8 cellular contexts compared by ENCODE assay signal in the genomic region with DNA sequence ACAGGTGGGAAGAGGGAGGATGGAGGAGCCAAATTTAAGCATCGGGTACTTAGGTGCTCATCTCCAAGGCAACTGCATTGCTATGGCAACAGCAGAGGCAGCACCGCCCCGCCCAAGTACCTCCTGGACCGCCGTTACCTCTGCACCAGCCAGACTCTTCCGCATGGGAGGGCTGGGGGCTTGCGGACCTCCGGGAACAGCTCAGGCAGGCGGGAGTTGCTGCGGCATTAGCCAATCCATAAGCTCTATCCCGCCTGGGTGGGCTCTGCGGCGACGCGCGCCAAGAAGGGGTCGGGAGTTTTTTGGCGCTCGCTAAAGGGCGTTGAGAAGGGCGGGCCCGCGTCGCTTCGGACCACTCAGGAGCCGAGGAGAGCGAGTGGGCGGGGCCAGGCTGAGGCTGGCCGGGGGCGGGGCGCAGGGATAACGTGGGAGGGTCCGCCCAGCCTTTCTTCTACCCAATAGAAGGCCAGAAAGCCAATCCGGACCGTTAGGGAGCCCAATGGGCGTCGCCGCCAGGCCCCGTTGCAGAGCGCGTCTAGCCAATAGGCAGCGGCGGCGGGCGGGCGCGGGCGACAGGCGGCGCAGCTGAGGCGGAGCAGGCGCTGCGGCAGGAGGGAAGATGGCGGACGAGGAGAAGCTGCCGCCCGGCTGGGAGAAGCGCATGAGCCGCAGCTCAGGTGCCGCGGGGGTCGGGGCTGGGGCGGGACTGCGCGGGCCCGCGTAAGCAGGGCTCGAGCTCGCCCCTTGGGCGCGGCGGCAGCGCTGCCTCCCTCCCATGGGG. TPM values are rescaled to one million over a fixed set of nuclear protein-coding genes. Genes with fewer than 3 reads are reported as not detected.
DNase-seq lines count a peak whose midpoint lies in the region; TF ChIP-seq lines count a peak whose summit lies in the region.

Gene PIN1, plus strand, starts transcription at position 593 of the 781 bp plus-strand sequence. Its CDS starts 27 bp downstream, at position 620.

- H3K9me3 Mint-ChIP-seq in nephron: no peaks in the 10 kb centered on the region
- no peaks in the 10 kb centered on the region for H3K9me3 Mint-ChIP-seq in stimulated activated naive CD8-positive, alpha-beta T cell treated with anti-CD3 and anti-CD28 coated beads, Interleukin-15, Interleukin-2, amounts not matched to agents 100 ng/mL and 50 ng/mL, for 24 hours

- in situ Hi-C loops in G401 (cut with HindIII; ENCODE audit: low sequenced_read_pairs): no loop called here

- H3K36me3 Mint-ChIP-seq in nephron (ENCODE audit: low read depth): peaks cover 17% of the 10 kb centered on the region
- peaks cover 19% of the 10 kb centered on the region for H3K36me3 Mint-ChIP-seq in stimulated activated naive CD8-positive, alpha-beta T cell treated with anti-CD3 and anti-CD28 coated beads, Interleukin-15, Interleukin-2, amounts not matched to agents 100 ng/mL and 50 ng/mL, for 24 hours (ENCODE audit: low read depth)

- H3K4me1 Mint-ChIP-seq in nephron: peaks cover 16% of the 10 kb centered on the region
- H3K4me1 Mint-ChIP-seq in stimulated activated naive CD8-positive, alpha-beta T cell treated with anti-CD3 and anti-CD28 coated beads, Interleukin-15, Interleukin-2, amounts not matched to agents 100 ng/mL and 50 ng/mL, for 24 hours (ENCODE audit: low read depth): peaks cover 15% of the 10 kb centered on the region

- H3K4me3 Mint-ChIP-seq in nephron: peak within 1 kb of the TSS; percentile 93 to 98 (median 96)
- peak within 1 kb of the TSS; percentile 92 for H3K4me3 Mint-ChIP-seq in stimulated activated naive CD8-positive, alpha-beta T cell treated with anti-CD3 and anti-CD28 coated beads, Interleukin-15, Interleukin-2, amounts not matched to agents 100 ng/mL and 50 ng/mL, for 24 hours

- DNase-seq in G401 (ENCODE audit: low spot score) (peak; percentile 99), H7 (peak; percentile 100), M059J (ENCODE audit: low read depth) (peak; percentile 98), SHP77 (lab: John Stamatoyannopoulos, UW) (peak; percentile 97), fibroblast of pulmonary artery (ENCODE audit: low read depth) (peak; percentile 98)
- DNase-seq in activated effector memory CD4-positive, alpha-beta T cell treated with Interleukin-2 at 50 U/mL for 16 hours: peak; percentile 99

- H3K4me3 ChIP-seq in H7 (ENCODE audit: insufficient read depth, low read depth, low read length) (peak within 1 kb of the TSS; percentile 87), fibroblast of pulmonary artery (replicated peaks; ENCODE audit: low read depth, low read length) (peak within 1 kb of the TSS; percentile 79)

- TF ChIP-seq CTCF in fibroblast of pulmonary artery (IDR thresholded peaks at IDR 0.05; ENCODE audit: low read length, missing control alignments) (no peak), nephron (IDR thresholded peaks at IDR 0.05; ENCODE audit: unreplicated experiment in 3 of 3) (peak; percentile 50 to 73 (median 59))

- peaks cover 6% of the 10 kb centered on the region for H3K36me3 ChIP-seq in H7 (replicated peaks; ENCODE audit: control insufficient read depth, insufficient read depth, low read length)

- H3K27me3 Mint-ChIP-seq in nephron (ENCODE audit: low read depth): no peaks in the 10 kb centered on the region
- no peaks in the 10 kb centered on the region for H3K27me3 Mint-ChIP-seq in stimulated activated naive CD8-positive, alpha-beta T cell treated with anti-CD3 and anti-CD28 coated beads, Interleukin-15, Interleukin-2, amounts not matched to agents 100 ng/mL and 50 ng/mL, for 24 hours

- no peaks in the 10 kb centered on the region for H3K27me3 ChIP-seq in H7 (ENCODE audit: control insufficient read depth, insufficient read depth, low read length)

- peak within 1 kb of the TSS; percentile 37 to 70 (median 67) for H3K27ac Mint-ChIP-seq in nephron
- peak within 1 kb of the TSS; percentile 83 for H3K27ac Mint-ChIP-seq in stimulated activated naive CD8-positive, alpha-beta T cell treated with anti-CD3 and anti-CD28 coated beads, Interleukin-15, Interleukin-2, amounts not matched to agents 100 ng/mL and 50 ng/mL, for 24 hours

RNA-seq across cellular contexts. Expression of gene PIN1, which starts in this region (rescaled TPM):
- total RNA-seq in G401 (2014; rRNA removed; shearing (Covaris generic)): 222 and 282 TPM in 2 replicates
- total RNA-seq in H7 (2014; rRNA removed; shearing (Covaris generic)): 180 and 208 TPM in 2 replicates
- total RNA-seq in M059J (2014; rRNA removed; shearing (Covaris generic)): 146 and 182 TPM in 2 replicates

Comparison
In these comparisons a context has a peak if more than half of its experiments do, and no peak if none do; other contexts are left out.
1. Peak in every context shown above with its lines: DNase-seq and H3K4me3 ChIP-seq.